ENCODE assay signal across 9 cellular contexts in genomic region chr14:93045211-93045674, GRCh38.
DNase-seq lines count a peak whose midpoint lies in the region; ATAC-seq and TF ChIP-seq lines count a peak whose summit lies in the region.
"Had no signal": no experiment of that assay in that cellular context is flagged by ENCODE, and none has a peak within 500 bp of the region (broad histone marks: within the 10 kb centered on the region; RNA-seq: fewer than 3 reads in every experiment).

No MANE protein-coding gene starts in this region.

- TF ChIP-seq CTCF in testis (IDR thresholded peaks at IDR 0.05), result no peak

- H3K4me3 ChIP-seq in SJCRH30 (no peak overlapping the region), testis (no peak overlapping the region)
- H3K4me3 ChIP-seq: thoracic aorta had no signal

- H3K4me1 ChIP-seq in SJCRH30 (peaks cover 53% of the 10 kb centered on the region), testis (peaks cover 65% of the 10 kb centered on the region)

- intact Hi-C loops in testis (cut with DNase I; ENCODE audit: low total_unique reads), result no loop called here

- H3K27me3 ChIP-seq in SJCRH30 (no peaks in the 10 kb centered on the region), testis (no peaks in the 10 kb centered on the region)

- ATAC-seq in GM19328 (IDR thresholded peaks at IDR 0.05; ENCODE audit: unreplicated experiment), result no peak

- H3K9me3 ChIP-seq in SJCRH30 (replicated peaks), result no peaks in the 10 kb centered on the region
- H3K9me3 ChIP-seq in testis, result no peaks in the 10 kb centered on the region
- H3K9me3 ChIP-seq: thoracic aorta had no signal

- DNase-seq in NCI-H748 (lab: John Stamatoyannopoulos, UW; ENCODE audit: unreplicated experiment) (peak; percentile 33), NCI-H748 treated with DMSO at 0.1 percent for 48 hours (lab: John Stamatoyannopoulos, UW) (no peak), SJCRH30 (peak; percentile 57 to 65), iPS-NIHi11 (ENCODE audit: low spot score) (peak; percentile 68), testis (peak; percentile 42), DMS53 treated with DMSO at 0.1 percent for 48 hours (lab: John Stamatoyannopoulos, UW; ENCODE audit: unreplicated experiment) (no peak)
- DNase-seq in stimulated activated CD4-positive, alpha-beta T cell treated with anti-CD3 and anti-CD28 coated beads, Interleukin-4, amount 100 ng/mL, for 4 hours, result no peak

- WGBS in testis, 2 donors, result 43 to 73% methylated on average over 8 to 9 of the region's 9 CpGs

- no peak for TF ChIP-seq POLR2A in testis (IDR thresholded peaks at IDR 0.05)

- H3K36me3 ChIP-seq in SJCRH30 (no peaks in the 10 kb centered on the region), testis (ENCODE audit: low read depth, missing control alignments) (no peaks in the 10 kb centered on the region)
- H3K36me3 ChIP-seq: thoracic aorta had no signal

- no peak overlapping the region for H3K27ac ChIP-seq in SJCRH30
- H3K27ac ChIP-seq in testis, result no peak overlapping the region

Comparison
In these comparisons a context has a peak if more than half of its experiments do, and no peak if none do; other contexts are left out.
1. DNase-seq: peak in NCI-H748 (single experiment), SJCRH30 (2 of 2), iPS-NIHi11 (single experiment) and testis (single experiment); none in NCI-H748 treated with DMSO at 0.1 percent for 48 hours (single experiment), DMS53 treated with DMSO at 0.1 percent for 48 hours (single experiment) and stimulated activated CD4-positive, alpha-beta T cell treated with anti-CD3 and anti-CD28 coated beads, Interleukin-4, amount 100 ng/mL, for 4 hours (0 of 2).